In the genomic region with DNA sequence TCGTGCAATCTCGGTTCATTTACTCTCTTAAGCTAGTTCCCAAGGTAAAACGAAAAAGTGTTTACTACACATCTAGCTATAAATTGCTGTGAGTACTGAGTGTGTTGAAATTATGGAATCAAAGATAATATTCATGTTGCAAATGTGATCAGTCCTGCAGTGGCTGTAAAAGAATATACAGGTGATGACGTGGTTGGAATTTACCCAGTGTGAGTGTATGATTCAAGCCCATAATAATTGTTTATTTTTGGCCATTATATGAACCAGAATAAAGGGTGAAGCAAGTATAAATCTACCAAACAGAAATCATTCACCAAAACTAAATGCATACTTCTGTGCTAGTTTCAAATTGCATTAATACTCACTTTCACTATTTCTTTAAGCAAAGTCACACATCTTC, we compare ENCODE assay signal across 32 cellular contexts.
"Had no signal": no experiment of that assay in that cellular context is flagged by ENCODE, and none has a peak within 500 bp of the region (broad histone marks: within the 10 kb centered on the region; RNA-seq: fewer than 3 reads in every experiment).

No MANE protein-coding gene starts in this region.

- H3K36me3 ChIP-seq: adrenal gland, brain microvascular endothelial cell, breast epithelium had no signal

- DNase-seq: activated B cell treated with CpG ODN at 0.5 μM for 24 hours; activated CD4-positive, alpha-beta memory T cell treated with anti-CD3 and anti-CD28 coated beads for 36 hours; activated CD4-positive, alpha-beta T cell treated with anti-CD3 and anti-CD28 coated beads for 4 hours; activated CD4-positive, alpha-beta T cell treated with anti-CD3 and anti-CD28 coated beads, Interleukin-2, amount 10 ng/mL, durations not matched to agents 24 days and 14 days; activated CD4-positive, alpha-beta T cell treated with anti-CD3 and anti-CD28 coated beads, Interleukin-2, amount 50 U/mL, for 1 hour; activated CD4-positive, alpha-beta T cell treated with anti-CD3 and anti-CD28 coated beads, Interleukin-2, amount 50 U/mL, for 4 hours; activated CD4-positive, CD25-positive, alpha-beta regulatory T cell treated with anti-CD3 and anti-CD28 coated beads, Interleukin-2, amount 50 U/mL, for 72 hours; activated CD8-positive, alpha-beta memory T cell treated with anti-CD3 and anti-CD28 coated beads for 24 hours; activated CD8-positive, alpha-beta memory T cell treated with anti-CD3 and anti-CD28 coated beads, Interleukin-2, amount 10 ng/mL, durations not matched to agents 7 days and 5 days; activated CD8-positive, alpha-beta memory T cell treated with anti-CD3 and anti-CD28 coated beads, Interleukin-2, amount 50 U/mL, for 48 hours; activated CD8-positive, alpha-beta T cell treated with anti-CD3 and anti-CD28 coated beads, Interleukin-2, amount 10 ng/mL, durations not matched to agents 7 days and 5 days; activated effector memory CD4-positive, alpha-beta T cell treated with Interleukin-2 at 50 U/mL for 16 hours; activated gamma-delta T cell; activated naive CD4-positive, alpha-beta T cell treated with anti-CD3 and anti-CD28 coated beads for 36 hours; activated naive CD4-positive, alpha-beta T cell treated with anti-CD3 and anti-CD28 coated beads, Interleukin-2, amount 50 U/mL, for 16 hours; activated naive CD8-positive, alpha-beta T cell treated with anti-CD3 and anti-CD28 coated beads for 36 hours; activated T-cell treated with anti-CD3 and anti-CD28 coated beads, Interleukin-2, amount 50 U/mL, for 24 hours; activated T-cell treated with anti-CD3 and anti-CD28 coated beads, Interleukin-2, amount 50 U/mL, for 48 hours; adrenal gland; amniotic stem cell; aorta; body of pancreas; brain microvascular endothelial cell; central memory CD4-positive, alpha-beta T cell; T-helper 2 cell; T-helper 9 cell had no signal

- H3K4me3 ChIP-seq: adrenal gland, body of pancreas, breast epithelium had no signal

- FAIRE-seq: astrocyte, colon, TTC549 had no signal

- H3K27ac ChIP-seq: adrenal gland, body of pancreas, brain microvascular endothelial cell, breast epithelium, VCaP had no signal

- H3K27me3 ChIP-seq: adrenal gland, body of pancreas, brain microvascular endothelial cell, breast epithelium had no signal

- ATAC-seq: activated CD8-positive, alpha-beta memory T cell treated with anti-CD3 and anti-CD28 coated beads, Interleukin-2, amount 10 ng/mL, durations not matched to agents 7 days and 5 days; activated CD8-positive, alpha-beta T cell treated with anti-CD3 and anti-CD28 coated beads, Interleukin-2, amount 10 ng/mL, durations not matched to agents 7 days and 5 days; activated naive CD4-positive, alpha-beta T cell treated with anti-CD3 and anti-CD28 coated beads, Interleukin-2, amount 50 U/mL, for 72 hours; body of pancreas had no signal

- H3K4me1 ChIP-seq: adrenal gland, breast epithelium had no signal

- H3K9me3 ChIP-seq: adrenal gland, body of pancreas, breast epithelium had no signal
